ENCODE assay signal across 17 cellular contexts in the genomic region with DNA sequence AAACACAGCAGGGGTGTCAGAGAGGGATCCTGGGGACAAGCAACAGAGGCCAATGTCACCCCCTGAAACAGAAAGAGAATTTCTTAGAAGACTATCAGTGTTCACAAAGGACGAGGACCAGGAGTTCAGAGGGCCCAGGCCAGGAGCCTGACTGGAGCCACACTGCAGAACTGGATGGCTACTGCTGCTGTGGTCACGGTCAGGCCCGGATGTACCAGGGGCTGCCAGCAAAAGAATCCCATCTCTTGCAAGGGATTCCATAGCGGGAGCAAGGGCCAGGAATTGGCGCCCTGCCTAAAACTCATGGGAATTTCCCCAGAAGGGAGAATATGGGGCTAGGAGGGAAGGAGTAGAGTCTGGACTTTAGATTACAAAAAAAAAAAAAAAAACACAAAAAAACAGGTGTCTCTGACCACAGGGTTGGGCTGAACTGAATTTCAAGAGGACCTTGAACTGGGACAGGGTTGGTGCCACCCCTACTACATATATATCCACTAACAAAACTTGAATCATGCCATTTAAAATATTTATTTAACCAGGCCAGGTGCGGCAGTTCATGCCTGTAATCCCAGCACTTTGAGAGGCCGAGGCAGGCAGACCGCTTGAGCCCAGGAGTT. TPM values are rescaled to one million over a fixed set of nuclear protein-coding genes. Genes with fewer than 3 reads are reported as not detected.
DNase-seq lines count a peak whose midpoint lies in the region; ATAC-seq, FAIRE-seq and TF ChIP-seq lines count a peak whose summit lies in the region.
"Had no signal": no experiment of that assay in that cellular context is flagged by ENCODE, and none has a peak within 500 bp of the region (broad histone marks: within the 10 kb centered on the region; RNA-seq: fewer than 3 reads in every experiment).

No MANE protein-coding gene starts in this region.

- no peak overlapping the region for H3K23ac ChIP-seq in IMR-90 (ENCODE audit: low read depth, low read length)

- H3K4ac ChIP-seq in IMR-90 (ENCODE audit: low read depth, low read length): 0 out of 2 replicates have a peak overlapping the region, but pooled peaks have one; percentile 9

- H3K4me1 ChIP-seq in IMR-90 (ENCODE audit: control insufficient read depth, insufficient read depth, low read length) (peaks cover 5% of the 10 kb centered on the region), SJCRH30 (peaks cover 59% of the 10 kb centered on the region), right cardiac atrium (ENCODE audit: control insufficient read depth, insufficient read depth, low read length) (peaks cover 2% of the 10 kb centered on the region)
- H3K4me1 ChIP-seq in CD4-positive, alpha-beta memory T cell (ENCODE audit: insufficient read depth, low read length): peaks cover 10% of the 10 kb centered on the region

- H3K18ac ChIP-seq in IMR-90 (ENCODE audit: low read depth, low read length): no peak overlapping the region

- no peaks in the 10 kb centered on the region for H3K9me3 ChIP-seq in IMR-90 (ENCODE audit: control insufficient read depth, insufficient read depth, low read length)
- no peaks in the 10 kb centered on the region for H3K9me3 ChIP-seq in SJCRH30 (replicated peaks)
- no peaks in the 10 kb centered on the region for H3K9me3 ChIP-seq in CD4-positive, alpha-beta memory T cell (ENCODE audit: control insufficient read depth in 1 of 2, low read length in 2 of 2)
- no peaks in the 10 kb centered on the region for H3K9me3 ChIP-seq in right cardiac atrium (ENCODE audit: control insufficient read depth, low read length)
- H3K9me3 ChIP-seq: upper lobe of left lung had no signal

- ATAC-seq in IMR-90 (ENCODE audit: low read depth) (no peak), sciatic nerve (no peak), right cardiac atrium (no peak)
- ATAC-seq: left cardiac atrium; naive thymus-derived CD4-positive, alpha-beta T cell had no signal

- H3K14ac ChIP-seq in IMR-90 (replicated peaks; ENCODE audit: low read depth, low read length): peak overlapping the region; percentile 40; the same call in 1 of the 2 replicates

- TF ChIP-seq POLR2A in IMR-90 (IDR thresholded peaks at IDR 0.05; ENCODE audit: low read depth, low read length): no peak

- no peak overlapping the region for H3K4me3 Mint-ChIP-seq in CD4-positive, alpha-beta memory T cell
- H3K4me3 Mint-ChIP-seq: dendritic cell treated with granulocyte-macrophage colony-stimulating factor and Interleukin-4, amounts not matched to agents 40 ng/mL and 50 ng/mL, for 4 days had no signal

- POLR2A ChIA-PET in IMR-90 (lab: Charles Lee; ENCODE audit: unreplicated experiment): no interaction called here
- POLR2A ChIA-PET in CD4-positive, alpha-beta memory T cell (lab: Charles Lee; ENCODE audit: partially characterized antibody): no interaction called here

- no peak overlapping the region for H3K4me2 ChIP-seq in IMR-90 (ENCODE audit: low read depth, low read length)

- H3K56ac ChIP-seq in IMR-90 (ENCODE audit: extremely low read depth, insufficient read depth, low read length): peak overlapping the region; percentile 3; the same call in 1 of the 2 replicates

- no peak for FAIRE-seq in D721Med (lab: Jason Lieb, UNC)
- FAIRE-seq: H54 had no signal

- peak overlapping the region; percentile 24 to 28; a peak in 2 of 4 replicates for H4K8ac ChIP-seq in IMR-90 (ENCODE audit: low read depth in 2 of 2, low read length in 2 of 2)

- H3K9me3 Mint-ChIP-seq in CD4-positive, alpha-beta memory T cell: no peaks in the 10 kb centered on the region
- H3K9me3 Mint-ChIP-seq: dendritic cell treated with granulocyte-macrophage colony-stimulating factor and Interleukin-4, amounts not matched to agents 40 ng/mL and 50 ng/mL, for 4 days had no signal

- WGBS in IMR-90 (ENCODE audit: extremely low coverage in 2 of 2, insufficient read length in 1 of 2), 2 experiments: no CpG with 5 or more reads among the region's 8 CpGs
- WGBS in right cardiac atrium: 86% methylated on average over 8 of the region's 8 CpGs

- peak overlapping the region; percentile 57 for H2BK120ac ChIP-seq in IMR-90 (ENCODE audit: low read depth, low read length)

- in situ Hi-C loops in IMR-90 (cut with MboI; ENCODE audit: low sequenced_read_pairs): no loop called here

- peak overlapping the region; percentile 68 for H2AK5ac ChIP-seq in IMR-90 (ENCODE audit: low read depth, low read length)

- no peaks in the 10 kb centered on the region for H3K36me3 ChIP-seq in IMR-90 (ENCODE audit: control insufficient read depth, insufficient read depth, low read length)
- no peaks in the 10 kb centered on the region for H3K36me3 ChIP-seq in SJCRH30
- H3K36me3 ChIP-seq in CD4-positive, alpha-beta memory T cell (ENCODE audit: insufficient read depth, low read length): no peaks in the 10 kb centered on the region
- H3K36me3 ChIP-seq: upper lobe of left lung had no signal

- no peak overlapping the region for H4K5ac ChIP-seq in IMR-90 (ENCODE audit: low read depth, low read length)

- peak overlapping the region; percentile 92 for H2AK9ac ChIP-seq in IMR-90 (replicated peaks; ENCODE audit: low read depth, low read length, poor library complexity)

- peaks cover 10 to 15% (median 11%) of the 10 kb centered on the region in 4 donors for H3K4me1 Mint-ChIP-seq in CD4-positive, alpha-beta memory T cell

- H3K27me3 Mint-ChIP-seq in CD4-positive, alpha-beta memory T cell: peaks cover 0 to 1% of the 10 kb centered on the region in 2 donors
- H3K27me3 Mint-ChIP-seq: dendritic cell treated with granulocyte-macrophage colony-stimulating factor and Interleukin-4, amounts not matched to agents 40 ng/mL and 50 ng/mL, for 4 days had no signal

- CTCF ChIA-PET in IMR-90 (lab: Yijun Ruan, JAX): no interaction called here
- CTCF ChIA-PET in CD4-positive, alpha-beta memory T cell (lab: Charles Lee; ENCODE audit: partially characterized antibody): interaction anchor here (1.0 kb wide), 1 partner anchor 10 kb away, joined by 3 read pairs; no protein-coding TSS in a partner anchor

- dilution Hi-C loops in IMR-90 (cut with HindIII; ENCODE audit: low sequenced_read_pairs, unreplicated experiment): no loop called here

- H2AFZ ChIP-seq in IMR-90 (replicated peaks; ENCODE audit: low read length, poor library complexity): no peak overlapping the region

- no peak for TF ChIP-seq RAD21 in IMR-90 (IDR thresholded peaks at IDR 0.05; ENCODE audit: low read length)

- H2BK20ac ChIP-seq in IMR-90 (ENCODE audit: low read depth, low read length): 0 out of 2 replicates have a peak overlapping the region, but pooled peaks have one; percentile 12

- H3K79me1 ChIP-seq in IMR-90 (ENCODE audit: low read depth in 1 of 2, low read length in 2 of 2): peaks cover 0 to 10% of the 10 kb centered on the region in 2 experiments; a peak in 2 of 4 replicates

- H3K27me3 ChIP-seq in IMR-90 (ENCODE audit: control insufficient read depth, insufficient read depth, low read length): no peaks in the 10 kb centered on the region
- no peaks in the 10 kb centered on the region for H3K27me3 ChIP-seq in SJCRH30
- no peaks in the 10 kb centered on the region for H3K27me3 ChIP-seq in CD4-positive, alpha-beta memory T cell (ENCODE audit: insufficient read depth, low read length)
- H3K27me3 ChIP-seq in right cardiac atrium (ENCODE audit: control insufficient read depth, insufficient read depth): no peaks in the 10 kb centered on the region
- H3K27me3 ChIP-seq: upper lobe of left lung had no signal

- peak overlapping the region; percentile 41; the same call in 1 of the 2 replicates for H4K91ac ChIP-seq in IMR-90 (ENCODE audit: insufficient read depth, low read depth, low read length)

- DNase-seq in IMR-90 (peak; percentile 28), SJCRH30 (peak; percentile 94 to 97), fibroblast of pulmonary artery (ENCODE audit: low read depth) (peak; percentile 66), sciatic nerve (ENCODE audit: low spot score) (peak; percentile 65), D721Med (ENCODE audit: insufficient read length, low spot score) (no peak), right cardiac atrium (no peak)
- no peak for DNase-seq in CD4-positive, alpha-beta memory T cell
- DNase-seq: activated CD8-positive, alpha-beta memory T cell treated with anti-CD3 and anti-CD28 coated beads for 24 hours; activated effector memory CD4-positive, alpha-beta T cell treated with Interleukin-2 at 50 U/mL for 16 hours; anterior cingulate cortex; left cardiac atrium; naive thymus-derived CD4-positive, alpha-beta T cell; retina; stimulated activated CD4-positive, alpha-beta T cell treated with anti-CD3 and anti-CD28 coated beads, Interleukin-4, amount 100 ng/mL, for 1 hour; upper lobe of left lung had no signal

- H4K20me1 ChIP-seq in IMR-90 (ENCODE audit: insufficient read depth, low read length): no peaks in the 10 kb centered on the region

- intact Hi-C loops in IMR-90 (cut with micrococcal nuclease): no loop called here
- intact Hi-C loops in sciatic nerve (cut with DNase I): no loop called here
- intact Hi-C loops in CD4-positive, alpha-beta memory T cell (cut with micrococcal nuclease): no loop called here
- intact Hi-C loops in right cardiac atrium (cut with DNase I): no loop called here

- peaks cover 14% of the 10 kb centered on the region; the same call in 1 of the 2 replicates for H3K9me1 ChIP-seq in IMR-90 (ENCODE audit: insufficient read depth, low read length)

- H2BK5ac ChIP-seq in IMR-90 (ENCODE audit: low read depth, low read length, poor library complexity, severe bottlenecking): peak overlapping the region; percentile 96

- peak overlapping the region; percentile 13; the same call in 1 of the 3 replicates for H2BK15ac ChIP-seq in IMR-90 (ENCODE audit: low read depth, low read length)

- H3K27ac Mint-ChIP-seq in CD4-positive, alpha-beta memory T cell: peak overlapping the region in 1 of 7 donors; percentile 12

- no peak for TF ChIP-seq CTCF in IMR-90 (conservative IDR thresholded peaks at IDR 0.05; ENCODE audit: low read depth, low read length)
- TF ChIP-seq CTCF in fibroblast of pulmonary artery (IDR thresholded peaks at IDR 0.05; ENCODE audit: low read length, missing control alignments): no peak
- TF ChIP-seq CTCF in D721Med (IDR thresholded peaks at IDR 0.05; ENCODE audit: insufficient read depth, missing control alignments): no peak

- no peaks in the 10 kb centered on the region for H3K36me3 Mint-ChIP-seq in CD4-positive, alpha-beta memory T cell
- H3K36me3 Mint-ChIP-seq: naive thymus-derived CD4-positive, alpha-beta T cell had no signal

- H3K27ac ChIP-seq in IMR-90 (ENCODE audit: insufficient read depth, low read length): no peak overlapping the region
- peak overlapping the region; percentile 89 for H3K27ac ChIP-seq in SJCRH30
- H3K27ac ChIP-seq in CD4-positive, alpha-beta memory T cell (ENCODE audit: low read depth, low read length): no peak overlapping the region
- H3K27ac ChIP-seq in right cardiac atrium (ENCODE audit: low read length): no peak overlapping the region

- BruUV-seq in IMR-90 (replicated peaks; lab: Mats Ljungman, UMichigan): no TSS peak

- H3K4me3 ChIP-seq in IMR-90 (ENCODE audit: insufficient read depth, low read depth, low read length) (no peak overlapping the region), SJCRH30 (no peak overlapping the region), fibroblast of pulmonary artery (replicated peaks; ENCODE audit: low read depth, low read length) (no peak overlapping the region), right cardiac atrium (ENCODE audit: low read length) (no peak overlapping the region)
- no peak overlapping the region for H3K4me3 ChIP-seq in CD4-positive, alpha-beta memory T cell (ENCODE audit: low read length in 2 of 2)
- H3K4me3 ChIP-seq: upper lobe of left lung had no signal

- H3K9ac ChIP-seq in IMR-90 (ENCODE audit: low read depth, low read length): no peak overlapping the region

RNA-seq across cellular contexts. Expression of a gene that starts 15.7 kb away (rescaled TPM):
- 0.83 and 0.90 TPM in 2 replicates for total RNA-seq in IMR-90 (2012; rRNA removed)
- polyA plus RNA-seq in IMR-90 (2012; rRNA removed): 0.97 and 1.3 TPM in 2 replicates
- 0.63 and 0.81 TPM in 2 replicates for polyA plus RNA-seq in IMR-90 (2012; cell fraction: cytosol; rRNA removed)
- 0.12 and 0.50 TPM in 2 replicates for polyA plus RNA-seq in IMR-90 (2012; cell fraction: nucleus; rRNA removed; ENCODE audit: low replicate concordance)
- total RNA-seq in SJCRH30 (2014; rRNA removed; shearing (Covaris generic)): 0.15 and 0.24 TPM in 2 replicates
- total RNA-seq in sciatic nerve: 4.0 TPM
- total RNA-seq in CD4-positive, alpha-beta memory T cell: under 1 TPM in 1 of 2 experiments, not detected in 1; 0.20 TPM
- not detected for polyA plus RNA-seq in CD4-positive, alpha-beta memory T cell
- under 1 TPM in 3 of 4 donors, not detected in 1; 0.43 to 0.56 (median 0.45) TPM for total RNA-seq in right cardiac atrium
- 0.36 TPM for polyA plus RNA-seq in right cardiac atrium

RNA-seq across cellular contexts. Expression of a gene that starts 24.9 kb away (rescaled TPM):
- not detected in 2 replicates for total RNA-seq in IMR-90 (2012; rRNA removed)
- not detected in 2 replicates for polyA plus RNA-seq in IMR-90 (2012; rRNA removed)
- 0.08 TPM in 1 of 2 replicates, not detected in the other for polyA plus RNA-seq in IMR-90 (2012; cell fraction: cytosol; rRNA removed)
- 0.07 and 0.13 TPM in 2 replicates for polyA plus RNA-seq in IMR-90 (2012; cell fraction: nucleus; rRNA removed; ENCODE audit: low replicate concordance)
- not detected in 2 replicates for total RNA-seq in SJCRH30 (2014; rRNA removed; shearing (Covaris generic))
- 39.4 TPM for total RNA-seq in sciatic nerve
- total RNA-seq in CD4-positive, alpha-beta memory T cell: not detected
- under 1 TPM in 1 of 2 donors, not detected in 1; 0.16 TPM for polyA plus RNA-seq in CD4-positive, alpha-beta memory T cell
- 1 to 10 TPM in 2 of 4 donors, under 1 TPM in 1, not detected in 1; 0.66 to 7.3 (median 1.4) TPM for total RNA-seq in right cardiac atrium
- 80.3 TPM for polyA plus RNA-seq in right cardiac atrium
- total RNA-seq: naive thymus-derived CD4-positive, alpha-beta T cell had no signal
- polyA plus RNA-seq: naive thymus-derived CD4-positive, alpha-beta T cell had no signal

RNA-seq across cellular contexts. Expression of a gene that starts 40.9 kb away (rescaled TPM):
- total RNA-seq in IMR-90 (2012; rRNA removed) (143 and 146 TPM in 2 replicates), sciatic nerve (123 TPM), right cardiac atrium (100 to 1,000 TPM; 238 to 276 (median 258) TPM)
- polyA plus RNA-seq in IMR-90 (2012; rRNA removed) (327 and 340 TPM in 2 replicates), right cardiac atrium (298 TPM)
- polyA plus RNA-seq in IMR-90 (2012; cell fraction: cytosol; rRNA removed): 318 and 528 TPM in 2 replicates
- polyA plus RNA-seq in IMR-90 (2012; cell fraction: nucleus; rRNA removed; ENCODE audit: low replicate concordance): 62.6 and 69.0 TPM in 2 replicates
- 127 and 135 TPM in 2 replicates for total RNA-seq in SJCRH30 (2014; rRNA removed; shearing (Covaris generic))
- total RNA-seq in CD4-positive, alpha-beta memory T cell: 10 to 100 TPM; 80.5 to 86.5 TPM
- polyA plus RNA-seq in CD4-positive, alpha-beta memory T cell: 100 to 1,000 TPM; 158 to 188 TPM

RNA-seq across cellular contexts. Expression of a gene that starts 44.3 kb away (rescaled TPM):
- total RNA-seq in IMR-90 (2012; rRNA removed) (44.4 and 52.5 TPM in 2 replicates), sciatic nerve (49.1 TPM), right cardiac atrium (10 to 100 TPM; 14.1 to 15.3 (median 14.9) TPM)
- polyA plus RNA-seq in IMR-90 (2012; rRNA removed) (23.4 and 24.0 TPM in 2 replicates), right cardiac atrium (9.3 TPM)
- polyA plus RNA-seq in IMR-90 (2012; cell fraction: cytosol; rRNA removed): 11.1 and 11.6 TPM in 2 replicates
- polyA plus RNA-seq in IMR-90 (2012; cell fraction: nucleus; rRNA removed; ENCODE audit: low replicate concordance): 45.5 and 82.3 TPM in 2 replicates
- 31.6 and 33.0 TPM in 2 replicates for total RNA-seq in SJCRH30 (2014; rRNA removed; shearing (Covaris generic))
- total RNA-seq in CD4-positive, alpha-beta memory T cell: 10 to 100 TPM; 84.0 to 85.0 TPM
- polyA plus RNA-seq in CD4-positive, alpha-beta memory T cell: 10 to 100 TPM; 37.2 to 42.1 TPM

Comparison
In these comparisons a context has a peak if more than half of its experiments do, and no peak if none do; other contexts are left out.
1. DNase-seq: peak in IMR-90 (single experiment), SJCRH30 (2 of 2), fibroblast of pulmonary artery (single experiment) and sciatic nerve (single experiment); none in CD4-positive, alpha-beta memory T cell (0 of 5), D721Med (single experiment) and right cardiac atrium (0 of 3).